In the genomic region with DNA sequence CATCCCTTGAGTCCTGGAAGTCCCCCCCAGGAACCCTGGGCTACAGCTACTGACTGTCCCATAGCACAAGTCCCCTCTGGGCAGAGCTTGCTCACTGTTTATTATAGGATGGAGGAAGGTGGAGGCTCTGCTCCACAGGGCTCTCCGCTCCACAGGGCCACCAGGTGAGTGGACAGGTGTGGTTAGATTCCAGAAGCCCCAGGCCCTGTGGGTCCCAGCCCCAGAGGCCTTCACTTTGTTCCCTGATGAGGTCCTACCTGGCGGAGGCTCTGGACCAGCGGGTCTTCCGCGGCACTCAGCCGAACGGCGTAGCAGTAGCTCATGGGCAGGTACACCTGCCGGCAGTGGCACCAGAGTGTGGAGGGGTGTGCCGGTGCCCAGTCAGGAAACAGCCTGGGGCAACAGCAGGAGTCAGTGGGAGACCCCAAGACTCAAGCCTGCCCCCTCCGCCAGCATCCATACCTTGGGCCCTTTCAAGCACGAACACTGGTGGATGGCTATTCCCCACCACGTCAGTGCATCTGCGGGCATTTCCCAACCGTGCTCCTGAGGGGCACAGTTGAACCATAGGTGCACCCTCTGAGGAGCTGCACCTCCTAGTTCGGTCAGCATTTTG, we compare ENCODE assay signal across 9 cellular contexts.
"Had no signal": no experiment of that assay in that cellular context is flagged by ENCODE, and none has a peak within 500 bp of the region (broad histone marks: within the 10 kb centered on the region; RNA-seq: fewer than 3 reads in every experiment).

No MANE protein-coding gene starts in this region.

- DNase-seq: activated CD8-positive, alpha-beta memory T cell treated with anti-CD3 and anti-CD28 coated beads for 24 hours; effector memory CD8-positive, alpha-beta T cell; kidney; retina; SIG-M5; small intestine; transverse colon had no signal

- H3K4me3 Mint-ChIP-seq: effector memory CD8-positive, alpha-beta T cell had no signal

- ATAC-seq: activated CD4-positive, CD25-positive, alpha-beta regulatory T cell treated with anti-CD3 and anti-CD28 coated beads, Interleukin-2, amount 50 U/mL, for 24 hours; effector memory CD8-positive, alpha-beta T cell; gastroesophageal sphincter had no signal

- H3K27me3 Mint-ChIP-seq: effector memory CD8-positive, alpha-beta T cell had no signal

- H3K27ac Mint-ChIP-seq: effector memory CD8-positive, alpha-beta T cell had no signal

- H3K9me3 Mint-ChIP-seq: effector memory CD8-positive, alpha-beta T cell had no signal
